ENCODE assay signal across 8 cellular contexts in the genomic region with DNA sequence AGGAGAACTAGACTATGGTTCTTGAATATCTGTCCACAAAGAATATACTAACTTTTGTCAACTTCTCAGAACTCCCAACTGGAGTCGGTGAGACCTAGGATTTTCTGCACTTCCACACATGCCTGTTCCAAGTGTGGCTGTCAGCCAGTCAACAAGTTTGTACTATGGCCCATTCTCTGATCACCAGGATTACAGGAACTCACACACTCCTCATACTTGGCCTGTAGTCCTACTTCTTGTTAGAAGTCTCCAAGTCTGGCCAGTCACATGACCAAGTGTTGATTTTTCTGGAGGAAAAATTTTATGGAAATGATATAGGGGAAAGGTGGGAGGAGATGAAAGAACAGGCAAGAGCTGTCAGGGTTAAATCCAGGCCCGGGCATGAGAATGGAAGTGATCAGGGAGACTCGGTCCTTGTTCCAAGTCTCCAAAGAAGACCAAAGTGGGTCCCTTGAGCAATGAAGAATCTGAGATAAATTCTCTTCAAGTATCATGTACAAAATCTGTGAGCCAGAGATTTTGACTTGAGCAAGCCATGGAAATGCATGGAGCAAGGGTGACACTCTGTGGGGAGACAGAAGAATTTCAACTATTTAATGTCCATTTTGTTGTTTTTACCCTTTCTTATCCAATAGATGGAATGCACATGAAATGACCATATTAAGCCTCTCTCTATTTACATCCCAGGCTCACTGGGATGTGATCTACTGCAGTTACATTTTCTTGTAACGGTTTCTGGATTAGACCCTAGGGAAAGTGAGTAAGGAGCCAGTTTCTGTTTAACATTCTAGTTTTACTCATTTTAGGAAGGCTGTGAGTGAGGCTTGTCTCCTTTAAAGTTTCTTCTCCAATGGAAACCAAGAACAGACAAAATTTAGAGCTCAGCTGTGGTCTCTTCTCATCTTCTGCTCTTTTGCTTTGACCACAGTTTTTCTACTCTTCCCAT.
DNase-seq lines count a peak whose midpoint lies in the region; ATAC-seq and TF ChIP-seq lines count a peak whose summit lies in the region.

No MANE protein-coding gene starts in this region.

- no peaks in the 10 kb centered on the region for H3K4me1 ChIP-seq in gastroesophageal sphincter

- no peaks in the 10 kb centered on the region for H3K9me3 ChIP-seq in gastroesophageal sphincter

- H3K27ac ChIP-seq in gastroesophageal sphincter, result no peak overlapping the region

- peak; percentile 60 for ATAC-seq in gastroesophageal sphincter

- H3K4me3 ChIP-seq in gastroesophageal sphincter (no peak overlapping the region), retinal pigment epithelial cell (ENCODE audit: low read length) (no peak overlapping the region), lower leg skin (ENCODE audit: low read depth, poor library complexity, severe bottlenecking) (no peak overlapping the region)

- no peak for TF ChIP-seq EP300 in gastroesophageal sphincter (IDR thresholded peaks at IDR 0.05)

- TF ChIP-seq POLR2A in gastroesophageal sphincter (IDR thresholded peaks at IDR 0.05) (no peak), lower leg skin (IDR thresholded peaks at IDR 0.05) (no peak)

- H3K27me3 ChIP-seq in gastroesophageal sphincter, result no peaks in the 10 kb centered on the region

- WGBS in gastroesophageal sphincter (ENCODE audit: low coverage in 1 of 2), 2 donors, result 31% methylated on average over 3 to 4 of the region's 4 CpGs
- WGBS in lower leg skin, 2 donors, result 23 to 27% methylated on average over 4 of the region's 4 CpGs

- intact Hi-C loops in lower leg skin (cut with DNase I; ENCODE audit: low total_unique reads), result no loop called here

- H3K36me3 ChIP-seq in gastroesophageal sphincter, result no peaks in the 10 kb centered on the region

- DNase-seq in Ammon's horn (ENCODE audit: low spot score) (peak; percentile 81), HS-5 (ENCODE audit: low read depth) (peak; percentile 18), RKO (ENCODE audit: low spot score) (peak; percentile 67), retinal pigment epithelial cell (ENCODE audit: low read depth) (peak; percentile 15), NCI-H2029 (lab: John Stamatoyannopoulos, UW) (no peak), lower leg skin (ENCODE audit: low spot score in 2 of 2) (no peak)
- no peak for DNase-seq in activated CD4-positive, alpha-beta T cell treated with anti-CD3 and anti-CD28 coated beads, Interleukin-2, amount 50 U/mL, for 1 hour

- TF ChIP-seq CTCF in gastroesophageal sphincter (IDR thresholded peaks at IDR 0.05) (peak in 3 of 4 experiments; percentile 52 to 69 (median 61)), retinal pigment epithelial cell (conservative IDR thresholded peaks at IDR 0.05; ENCODE audit: low read depth, low read length) (peak; percentile 52), lower leg skin (IDR thresholded peaks at IDR 0.05) (no peak)

Comparison
In these comparisons a context has a peak if more than half of its experiments do, and no peak if none do; other contexts are left out.
1. DNase-seq: peak in Ammon's horn (single experiment), HS-5 (single experiment), RKO (single experiment) and retinal pigment epithelial cell (single experiment); none in NCI-H2029 (single experiment), lower leg skin (0 of 2) and activated CD4-positive, alpha-beta T cell treated with anti-CD3 and anti-CD28 coated beads, Interleukin-2, amount 50 U/mL, for 1 hour (single experiment).
2. CTCF ChIP-seq: peak in gastroesophageal sphincter (3 of 4) and retinal pigment epithelial cell (single experiment); none in lower leg skin (0 of 3).